ENCODE assay signal across 19 cellular contexts in the genomic region with DNA sequence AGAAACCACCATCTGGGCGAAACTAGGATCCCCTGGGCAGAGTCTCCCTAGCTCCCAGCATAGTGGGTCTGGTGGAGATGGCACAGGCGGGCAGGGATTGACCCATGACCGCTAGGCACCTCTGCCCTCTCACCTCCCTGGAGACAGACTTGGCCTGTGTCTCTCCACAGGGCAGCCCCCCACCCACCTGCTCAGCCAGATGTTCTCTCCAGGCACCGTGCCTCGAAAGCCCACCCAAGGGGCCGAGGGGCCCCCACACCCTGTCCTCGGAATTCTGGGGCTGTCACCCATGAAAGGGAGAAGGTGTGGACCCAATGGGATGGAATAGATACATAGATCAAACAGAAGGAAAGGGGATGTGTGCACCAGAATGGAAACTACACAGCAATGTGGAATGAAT.
DNase-seq lines count a peak whose midpoint lies in the region; TF ChIP-seq lines count a peak whose summit lies in the region.
"Had no signal": no experiment of that assay in that cellular context is flagged by ENCODE, and none has a peak within 500 bp of the region (broad histone marks: within the 10 kb centered on the region; RNA-seq: fewer than 3 reads in every experiment).

No MANE protein-coding gene starts in this region.

- H4K20me1 ChIP-seq in BLaER1 = no peaks in the 10 kb centered on the region

- H3K56ac ChIP-seq in mesendoderm (ENCODE audit: low read length) = peak overlapping the region; percentile 92

- TF ChIP-seq POLR2A in spleen (IDR thresholded peaks at IDR 0.05) (no peak), thyroid gland (IDR thresholded peaks at IDR 0.05) (no peak)

- no peaks in the 10 kb centered on the region for H3K79me1 ChIP-seq in mesendoderm (ENCODE audit: low read length)

- H2BK5ac ChIP-seq in mesendoderm (ENCODE audit: low read length) = peak overlapping the region; percentile 99

- intact Hi-C loops in spleen (cut with DNase I; ENCODE audit: low total_unique reads) (no loop called here), thyroid gland (cut with DNase I) (no loop called here)

- H3K36me3 ChIP-seq in BLaER1 (no peaks in the 10 kb centered on the region), endodermal cell (ENCODE audit: control insufficient read depth, insufficient read depth, low read length) (no peaks in the 10 kb centered on the region), mesendoderm (ENCODE audit: control insufficient read depth, insufficient read depth, low read length) (no peaks in the 10 kb centered on the region), spleen (no peaks in the 10 kb centered on the region), thyroid gland (no peaks in the 10 kb centered on the region)

- H3K79me2 ChIP-seq in mesendoderm (ENCODE audit: control insufficient read depth, insufficient read depth, low read length) = no peaks in the 10 kb centered on the region

- H3K27me3 ChIP-seq in BLaER1 = no peaks in the 10 kb centered on the region
- H3K27me3 ChIP-seq in endodermal cell (ENCODE audit: control insufficient read depth, insufficient read depth, low read length, poor library complexity, severe bottlenecking) = no peaks in the 10 kb centered on the region
- H3K27me3 ChIP-seq in mesendoderm (ENCODE audit: insufficient read depth, low read length, poor library complexity) = no peaks in the 10 kb centered on the region
- H3K27me3 ChIP-seq in spleen (replicated peaks in 1 of 7) = peaks cover 0 to 65% (median 0%) of the 10 kb centered on the region in 7 donors
- no peaks in the 10 kb centered on the region for H3K27me3 ChIP-seq in thyroid gland

- H3K4ac ChIP-seq in mesendoderm (ENCODE audit: low read depth, low read length) = peak overlapping the region; percentile 40

- no peaks in the 10 kb centered on the region for H3K36me3 Mint-ChIP-seq in endodermal cell (ENCODE audit: low read depth)

- 83 to 89% methylated on average over 2 to 7 of the region's 7 CpGs for WGBS in endodermal cell (ENCODE audit: insufficient coverage in 1 of 2, insufficient read length in 1 of 2), 2 experiments
- no CpG with 5 or more reads among the region's 7 CpGs for WGBS in mesendoderm (ENCODE audit: extremely low coverage, insufficient coverage, low lambda C conversion rate)
- 66 to 86% (median 76%) methylated on average over 5 to 7 of the region's 7 CpGs for WGBS in spleen, 5 donors
- 73 to 87% methylated on average over 5 to 6 of the region's 7 CpGs for WGBS in thyroid gland, 2 donors

- H3K23ac ChIP-seq in mesendoderm (ENCODE audit: low read length) = no peak overlapping the region

- peaks cover 37% of the 10 kb centered on the region for H3K4me1 Mint-ChIP-seq in endodermal cell

- H3K9me3 Mint-ChIP-seq in endodermal cell = peaks cover 9% of the 10 kb centered on the region
- H3K9me3 Mint-ChIP-seq: HFFc6 had no signal

- H3K18ac ChIP-seq in mesendoderm (ENCODE audit: low read length) = peak overlapping the region; percentile 25

- peak overlapping the region; percentile 8 for H3K27ac ChIP-seq in BLaER1
- H3K27ac ChIP-seq in endodermal cell (ENCODE audit: low read depth, low read length) = no peak overlapping the region
- peak overlapping the region; percentile 74 for H3K27ac ChIP-seq in mesendoderm (ENCODE audit: low read depth, low read length)
- no peak overlapping the region for H3K27ac ChIP-seq in spleen
- no peak overlapping the region for H3K27ac ChIP-seq in thyroid gland

- DNase-seq in D341Med (ENCODE audit: low spot score) (peak; percentile 10), endodermal cell (peak; percentile 34), mesendoderm (no peak), NCI-H524 treated with DMSO at 0.1 percent for 48 hours (lab: John Stamatoyannopoulos, UW) (no peak), spleen (no peak), NCI-H1436 (lab: John Stamatoyannopoulos, UW) (no peak), thyroid gland (no peak)
- DNase-seq: 8988T; C1 segment of cervical spinal cord; Caco-2; CD4-positive, alpha-beta T cell; DMS153; DMS79 treated with DMSO at 0.1 percent for 48 hours; GF-D8; HFFc6; IMR-90 had no signal

- no peak overlapping the region for H3K4me3 Mint-ChIP-seq in endodermal cell
- H3K4me3 Mint-ChIP-seq: CD4-positive, alpha-beta T cell; GM23338; HFFc6 had no signal

- H3K9me3 ChIP-seq in BLaER1 = no peaks in the 10 kb centered on the region
- peaks cover 11% of the 10 kb centered on the region for H3K9me3 ChIP-seq in endodermal cell (ENCODE audit: control insufficient read depth, low read length)
- H3K9me3 ChIP-seq in spleen = peaks cover 0 to 5% (median 0%) of the 10 kb centered on the region in 8 donors
- H3K9me3 ChIP-seq in thyroid gland = no peaks in the 10 kb centered on the region
- H3K9me3 ChIP-seq: Caco-2 had no signal

- H3K9ac ChIP-seq in BLaER1 (no peak overlapping the region), endodermal cell (ENCODE audit: extremely low read depth, low read length, poor library complexity, severe bottlenecking) (no peak overlapping the region), mesendoderm (ENCODE audit: low read length) (peak overlapping the region; percentile 20)

- H4K5ac ChIP-seq in mesendoderm (ENCODE audit: low read length) = no peak overlapping the region

- H4K8ac ChIP-seq in mesendoderm (ENCODE audit: low read depth, low read length) = no peak overlapping the region

- H3K4me3 ChIP-seq in BLaER1 (no peak overlapping the region), endodermal cell (ENCODE audit: low read length) (no peak overlapping the region), mesendoderm (ENCODE audit: low read length) (no peak overlapping the region), spleen (no peak overlapping the region), thyroid gland (replicated peaks in 1 of 3) (no peak overlapping the region)
- H3K4me3 ChIP-seq: GM23338, K562 had no signal

- H3K4me1 ChIP-seq in BLaER1 = peaks cover 81% of the 10 kb centered on the region
- H3K4me1 ChIP-seq in endodermal cell (ENCODE audit: control insufficient read depth, insufficient read depth, low read length) = peaks cover 17% of the 10 kb centered on the region
- H3K4me1 ChIP-seq in mesendoderm (ENCODE audit: control insufficient read depth, low read depth, low read length) = peaks cover 9% of the 10 kb centered on the region
- no peaks in the 10 kb centered on the region for H3K4me1 ChIP-seq in spleen
- no peaks in the 10 kb centered on the region for H3K4me1 ChIP-seq in thyroid gland
- H3K4me1 ChIP-seq: Caco-2 had no signal

- H2AK5ac ChIP-seq in mesendoderm (ENCODE audit: low read length) = peak overlapping the region; percentile 95

- H3K4me2 ChIP-seq in BLaER1 (peak overlapping the region; percentile 59), mesendoderm (ENCODE audit: low read length) (no peak overlapping the region)
- H3K4me2 ChIP-seq: GM23338 had no signal

- H2BK15ac ChIP-seq in mesendoderm (replicated peaks; ENCODE audit: low read depth) = no peak overlapping the region

- no peak for TF ChIP-seq CTCF in endodermal cell (conservative IDR thresholded peaks at IDR 0.05)
- TF ChIP-seq CTCF in spleen (IDR thresholded peaks at IDR 0.05 in 8 of 11, conservative IDR thresholded peaks at IDR 0.05 in 3 of 11) = no peak
- TF ChIP-seq CTCF in thyroid gland (IDR thresholded peaks at IDR 0.05) = no peak

- H3K27me3 Mint-ChIP-seq in endodermal cell (ENCODE audit: insufficient read depth) = peaks cover 2% of the 10 kb centered on the region

- H2BK120ac ChIP-seq in mesendoderm (ENCODE audit: low read depth, low read length) = peak overlapping the region; percentile 10

- no peak overlapping the region for H3K27ac Mint-ChIP-seq in endodermal cell
- H3K27ac Mint-ChIP-seq: CD4-positive, alpha-beta T cell; GM23338; HFFc6 had no signal

Comparison
In these comparisons a context has a peak if more than half of its experiments do, and no peak if none do; other contexts are left out.
1. H3K27ac ChIP-seq: peak in BLaER1 (single experiment) and mesendoderm (single experiment); none in endodermal cell (single experiment), spleen (0 of 8) and thyroid gland (0 of 3).
2. DNase-seq: peak in D341Med (single experiment) and endodermal cell (single experiment); none in mesendoderm (single experiment), NCI-H524 treated with DMSO at 0.1 percent for 48 hours (single experiment), spleen (single experiment), NCI-H1436 (single experiment) and thyroid gland (0 of 2).